9 cellular contexts compared by ENCODE assay signal in the genomic region with DNA sequence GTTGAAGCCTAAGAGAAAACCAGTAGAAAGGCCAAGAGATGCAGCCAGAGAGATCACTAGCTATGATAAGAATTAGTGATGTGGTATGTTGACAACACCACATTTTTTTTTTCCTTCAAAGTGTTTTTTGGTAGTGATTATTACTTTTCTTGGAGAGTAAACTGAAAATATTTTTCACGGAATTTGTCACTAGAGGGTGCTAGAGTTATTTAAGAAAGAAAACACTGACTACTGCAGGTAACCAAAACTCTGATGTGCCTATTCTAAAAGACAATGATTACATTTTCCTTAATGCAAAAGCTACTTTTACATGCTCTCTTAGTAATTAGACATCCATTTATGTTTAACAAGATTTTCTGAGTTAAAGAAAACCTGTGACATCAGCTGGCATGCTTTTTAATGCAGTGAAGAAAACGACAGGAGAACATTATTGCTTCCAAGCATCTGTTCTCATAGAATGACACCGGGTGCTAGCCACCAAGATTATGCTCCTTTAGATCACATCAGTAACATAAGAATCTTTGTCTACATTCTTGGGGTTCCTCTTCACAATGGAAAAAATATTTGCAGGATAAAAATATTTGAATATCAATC. TPM values are rescaled to one million over a fixed set of nuclear protein-coding genes. Genes with fewer than 3 reads are reported as not detected.
DNase-seq lines count a peak whose midpoint lies in the region; ATAC-seq, FAIRE-seq and TF ChIP-seq lines count a peak whose summit lies in the region.
"Had no signal": no experiment of that assay in that cellular context is flagged by ENCODE, and none has a peak within 500 bp of the region (broad histone marks: within the 10 kb centered on the region; RNA-seq: fewer than 3 reads in every experiment).

No MANE protein-coding gene starts in this region.

- no peak overlapping the region for H3K27ac ChIP-seq in ascending aorta

- no peaks in the 10 kb centered on the region for H3K36me3 ChIP-seq in ascending aorta

- H3K4me1 ChIP-seq in ascending aorta, result peaks cover 0 to 7% of the 10 kb centered on the region in 2 donors
- H3K4me1 ChIP-seq: HAP-1 had no signal

- no peak for ATAC-seq in GM18520 (IDR thresholded peaks at IDR 0.05; ENCODE audit: unreplicated experiment)

- FAIRE-seq in GM18507 (lab: Jason Lieb, UNC), result peak; percentile 63

- DNase-seq in AG09319 (ENCODE audit: extremely low read depth, low read depth) (no peak), GM18507 (ENCODE audit: extremely low spot score, insufficient read length, low read depth) (no peak), NCI-H1417 (lab: John Stamatoyannopoulos, UW) (peak; percentile 1 to 64 (median 23)), ascending aorta (ENCODE audit: low spot score in 2 of 2) (no peak), left kidney (ENCODE audit: low read depth, low spot score) (peak; percentile 43), GDM1 (lab: John Stamatoyannopoulos, UW) (no peak)
- no peak for DNase-seq in stimulated activated naive CD4-positive, alpha-beta T cell treated with Interleukin-2 at 50 U/mL for 16 hours (lab: John Stamatoyannopoulos, UW)

- TF ChIP-seq CTCF in AG09319 (IDR thresholded peaks at IDR 0.05; ENCODE audit: low read depth, low read length) (peak; percentile 42), ascending aorta (IDR thresholded peaks at IDR 0.05) (peak in 2 of 3 experiments; percentile 61 to 66)

- no peak overlapping the region for H3K4me3 ChIP-seq in ascending aorta
- H3K4me3 ChIP-seq: HAP-1 had no signal

- H3K9me3 ChIP-seq in ascending aorta, result no peaks in the 10 kb centered on the region
- H3K9me3 ChIP-seq: HAP-1 had no signal

- H3K27me3 ChIP-seq in ascending aorta, result no peaks in the 10 kb centered on the region

- intact Hi-C loops in ascending aorta (cut with DNase I), result loop anchor here (1.0 to 5.0 kb wide), 3 partner anchors 197 to 293 kb away; a partner anchor contains a TSS

RNA-seq across cellular contexts. Expression of a gene that starts 28.8 kb away (rescaled TPM):
- 3.5 TPM for total RNA-seq in ascending aorta

RNA-seq across cellular contexts. Expression of a gene that starts 28.9 kb away (rescaled TPM):
- total RNA-seq in ascending aorta, result 17.9 TPM

Comparison
In these comparisons a context has a peak if more than half of its experiments do, and no peak if none do; other contexts are left out.
1. DNase-seq: peak in NCI-H1417 (3 of 3) and left kidney (single experiment); none in AG09319 (single experiment), GM18507 (single experiment), ascending aorta (0 of 2), stimulated activated naive CD4-positive, alpha-beta T cell treated with Interleukin-2 at 50 U/mL for 16 hours (single experiment) and GDM1 (single experiment).